ENCODE assay signal across 22 cellular contexts in the genomic region with DNA sequence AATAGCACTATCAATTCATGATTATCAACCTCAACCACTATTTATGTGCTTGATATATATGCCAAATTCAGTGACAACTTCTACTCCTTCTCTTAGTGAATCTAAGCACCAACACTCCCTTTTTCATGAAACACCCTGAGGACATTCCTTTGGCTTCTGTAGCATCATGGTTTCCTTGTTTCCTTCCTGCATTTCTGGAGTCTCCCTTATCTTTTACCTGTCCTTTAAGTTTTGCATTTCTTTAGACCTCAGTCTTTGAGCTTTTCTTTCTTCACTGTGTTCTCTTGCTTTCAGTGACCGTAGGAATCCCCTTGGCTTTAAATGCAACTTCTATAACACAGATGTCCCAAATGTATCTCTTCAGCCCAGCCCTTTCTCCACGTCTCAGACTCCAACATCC.
DNase-seq lines count a peak whose midpoint lies in the region; ATAC-seq and TF ChIP-seq lines count a peak whose summit lies in the region.
"Had no signal": no experiment of that assay in that cellular context is flagged by ENCODE, and none has a peak within 500 bp of the region (broad histone marks: within the 10 kb centered on the region; RNA-seq: fewer than 3 reads in every experiment).

No MANE protein-coding gene starts in this region.

- no peak for TF ChIP-seq CTCF in GM23338 (conservative IDR thresholded peaks at IDR 0.05; ENCODE audit: low read depth in 2 of 2)
- TF ChIP-seq CTCF in WTC11 (IDR thresholded peaks at IDR 0.05), result no peak
- no peak for TF ChIP-seq CTCF in neural progenitor cell (IDR thresholded peaks at IDR 0.05)

- no peak overlapping the region for H3K9ac ChIP-seq in neural progenitor cell
- H3K9ac ChIP-seq: BLaER1 treated with 17β-estradiol and CSF1 and Interleukin-3, amounts not matched to agents 10 nM and 100 nM; GM23248 had no signal

- peaks cover 24% of the 10 kb centered on the region for H3K4me1 Mint-ChIP-seq in GM23338
- H3K4me1 Mint-ChIP-seq in WTC11, result peaks cover 26% of the 10 kb centered on the region
- H3K4me1 Mint-ChIP-seq in neural progenitor cell, result peaks cover 5% of the 10 kb centered on the region
- H3K4me1 Mint-ChIP-seq: CD14-positive monocyte; CD8-positive, alpha-beta memory T cell had no signal

- H3K36me3 Mint-ChIP-seq in GM23338 (ENCODE audit: low read depth) (no peaks in the 10 kb centered on the region), WTC11 (no peaks in the 10 kb centered on the region), neural progenitor cell (no peaks in the 10 kb centered on the region)
- H3K36me3 Mint-ChIP-seq: CD14-positive monocyte; CD8-positive, alpha-beta memory T cell had no signal

- peaks cover 17% of the 10 kb centered on the region for H3K4me1 ChIP-seq in GM23338 (ENCODE audit: insufficient read depth)
- H3K4me1 ChIP-seq in neural progenitor cell, result no peaks in the 10 kb centered on the region
- H3K4me1 ChIP-seq: A549, BE2C had no signal

- in situ Hi-C loops in KBM-7 (cut with MboI; ENCODE audit: low pct_unique_long_range_greater_than_20kb, low sequenced_read_pairs), result loop anchor here (25.0 kb wide), 1 partner anchor 480 kb away; no protein-coding TSS in a partner anchor

- H3K27ac Mint-ChIP-seq in GM23338, result no peak overlapping the region; the same call in 1 of the 2 replicates
- peak overlapping the region; percentile 78 for H3K27ac Mint-ChIP-seq in WTC11
- H3K27ac Mint-ChIP-seq in neural progenitor cell, result no peak overlapping the region
- H3K27ac Mint-ChIP-seq: CD14-positive monocyte; CD4-positive, alpha-beta T cell; CD8-positive, alpha-beta memory T cell had no signal

- no peaks in the 10 kb centered on the region for H3K27me3 ChIP-seq in GM23338 (ENCODE audit: insufficient read depth)
- H3K27me3 ChIP-seq in neural progenitor cell, result no peaks in the 10 kb centered on the region
- H3K27me3 ChIP-seq: BE2C; BLaER1 treated with 17β-estradiol and CSF1 and Interleukin-3, amounts not matched to agents 10 nM and 100 nM had no signal

- H3K9me2 ChIP-seq in GM23338 (ENCODE audit: insufficient read depth), result 0 out of 2 replicates have a peak, but pooled peaks cover 3% of the 10 kb centered on the region

- peak; percentile 41 for DNase-seq in GM23338 (ENCODE audit: low spot score)
- DNase-seq in WTC11 (ENCODE audit: low spot score), result no peak
- DNase-seq in neural progenitor cell (ENCODE audit: low spot score), result no peak
- no peak for DNase-seq in effector CD4-positive, alpha-beta T cell
- DNase-seq in KBM-7, result no peak
- DNase-seq: 8988T; ACHN; AML-193; BE2C; CD4-positive, alpha-beta T cell; CD8-positive, alpha-beta memory T cell; DMS 273 treated with DMSO at 0.1 percent for 48 hours; DMS79; EL; GF-D8; GM23248; H7; HCEC 1CT had no signal

- H3K27me3 Mint-ChIP-seq in GM23338 (ENCODE audit: insufficient read depth, low read depth, poor library complexity), result no peaks in the 10 kb centered on the region
- H3K27me3 Mint-ChIP-seq in WTC11 (ENCODE audit: low read depth), result no peaks in the 10 kb centered on the region
- no peaks in the 10 kb centered on the region for H3K27me3 Mint-ChIP-seq in neural progenitor cell (ENCODE audit: insufficient read depth, low read depth)
- H3K27me3 Mint-ChIP-seq: CD4-positive, alpha-beta T cell had no signal

- H2AFZ ChIP-seq in GM23338 (peak overlapping the region; percentile 18; the same call in 1 of the 2 replicates), neural progenitor cell (replicated peaks) (peak overlapping the region; percentile 85)
- H2AFZ ChIP-seq: GM23248 had no signal

- CTCF ChIA-PET in WTC11 (lab: Charles Lee), result interaction anchor here (1.6 to 2.2 kb wide), 2 partner anchors 11 to 249 kb away, joined by 6 to 8 read pairs; no protein-coding TSS in a partner anchor

- peak overlapping the region; percentile 13; the same call in 1 of the 2 replicates for H3K27ac ChIP-seq in GM23338 (ENCODE audit: low read depth)
- no peak overlapping the region for H3K27ac ChIP-seq in neural progenitor cell
- H3K27ac ChIP-seq: A549; BLaER1 treated with 17β-estradiol and CSF1 and Interleukin-3, amounts not matched to agents 10 nM and 100 nM; GM23248 had no signal

- H3K9me3 ChIP-seq in neural progenitor cell (ENCODE audit: low read depth), result no peaks in the 10 kb centered on the region
- H3K9me3 ChIP-seq: A549, BE2C had no signal

- H3K4me3 Mint-ChIP-seq in GM23338 (no peak overlapping the region), WTC11 (no peak overlapping the region), neural progenitor cell (no peak overlapping the region)
- H3K4me3 Mint-ChIP-seq: CD14-positive monocyte; CD4-positive, alpha-beta T cell; CD8-positive, alpha-beta memory T cell had no signal

- peak overlapping the region; percentile 16; the same call in 1 of the 2 replicates for H3K4me2 ChIP-seq in GM23338
- H3K4me2 ChIP-seq in neural progenitor cell, result no peak overlapping the region
- H3K4me2 ChIP-seq: A549 had no signal

- H4K20me1 ChIP-seq in GM23338 (replicated peaks; ENCODE audit: insufficient read depth) (no peaks in the 10 kb centered on the region), neural progenitor cell (ENCODE audit: low read depth) (no peaks in the 10 kb centered on the region)
- H4K20me1 ChIP-seq: BLaER1 treated with 17β-estradiol and CSF1 and Interleukin-3, amounts not matched to agents 10 nM and 100 nM had no signal

- POLR2A ChIA-PET in WTC11 (lab: Charles Lee), result no interaction called here

- no peaks in the 10 kb centered on the region for H3K9me3 Mint-ChIP-seq in GM23338
- H3K9me3 Mint-ChIP-seq in WTC11, result no peaks in the 10 kb centered on the region
- no peaks in the 10 kb centered on the region for H3K9me3 Mint-ChIP-seq in neural progenitor cell
- H3K9me3 Mint-ChIP-seq: CD4-positive, alpha-beta T cell had no signal

- ATAC-seq in GM23338 (peak; percentile 53), WTC11 (peak; percentile 57), HG02759 (IDR thresholded peaks at IDR 0.05; ENCODE audit: unreplicated experiment) (no peak)
- ATAC-seq: A549 had no signal

- no peaks in the 10 kb centered on the region for H3F3A ChIP-seq in GM23338 (replicated peaks; ENCODE audit: low read depth)
- no peaks in the 10 kb centered on the region for H3F3A ChIP-seq in neural progenitor cell (ENCODE audit: low read depth)

- H3K79me2 ChIP-seq in GM23338 (replicated peaks; ENCODE audit: insufficient read depth) (no peaks in the 10 kb centered on the region), neural progenitor cell (ENCODE audit: low read depth) (no peaks in the 10 kb centered on the region)

- H3K4me3 ChIP-seq in GM23338, result no peak overlapping the region
- H3K4me3 ChIP-seq in neural progenitor cell, result no peak overlapping the region
- H3K4me3 ChIP-seq: A549; BLaER1 treated with 17β-estradiol and CSF1 and Interleukin-3, amounts not matched to agents 10 nM and 100 nM; GM23248 had no signal

- H3K36me3 ChIP-seq in GM23338 (ENCODE audit: insufficient read depth), result no peaks in the 10 kb centered on the region
- H3K36me3 ChIP-seq in neural progenitor cell, result no peaks in the 10 kb centered on the region
- H3K36me3 ChIP-seq: BE2C; BLaER1 treated with 17β-estradiol and CSF1 and Interleukin-3, amounts not matched to agents 10 nM and 100 nM had no signal

TF ChIP-seq in GM23338, 12 proteins besides CTCF, POLR2A, EP300 and RAD21 (continues in another document):
- TF ChIP-seq, protein P1, sequence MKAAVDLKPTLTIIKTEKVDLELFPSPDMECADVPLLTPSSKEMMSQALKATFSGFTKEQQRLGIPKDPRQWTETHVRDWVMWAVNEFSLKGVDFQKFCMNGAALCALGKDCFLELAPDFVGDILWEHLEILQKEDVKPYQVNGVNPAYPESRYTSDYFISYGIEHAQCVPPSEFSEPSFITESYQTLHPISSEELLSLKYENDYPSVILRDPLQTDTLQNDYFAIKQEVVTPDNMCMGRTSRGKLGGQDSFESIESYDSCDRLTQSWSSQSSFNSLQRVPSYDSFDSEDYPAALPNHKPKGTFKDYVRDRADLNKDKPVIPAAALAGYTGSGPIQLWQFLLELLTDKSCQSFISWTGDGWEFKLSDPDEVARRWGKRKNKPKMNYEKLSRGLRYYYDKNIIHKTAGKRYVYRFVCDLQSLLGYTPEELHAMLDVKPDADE (IDR thresholded peaks at IDR 0.05), result no peak
- TF ChIP-seq EZH2 (IDR thresholded peaks at IDR 0.05; ENCODE audit: low read depth, unreplicated experiment) (no peak), EZH2phosphoT487 (IDR thresholded peaks at IDR 0.05; ENCODE audit: unreplicated experiment) (no peak), ZNF114 (CRISPR knock-in tag; IDR thresholded peaks at IDR 0.05) (no peak)

TF ChIP-seq in WTC11, 78 proteins besides CTCF, POLR2A, EP300 and RAD21 (continues in another document):
- no peak for TF ChIP-seq ZNF416 (CRISPR knock-in tag; IDR thresholded peaks at IDR 0.05)
- TF ChIP-seq SMAD4 (CRISPR knock-in tag; IDR thresholded peaks at IDR 0.05), result no peak
- TF ChIP-seq, protein P2, sequence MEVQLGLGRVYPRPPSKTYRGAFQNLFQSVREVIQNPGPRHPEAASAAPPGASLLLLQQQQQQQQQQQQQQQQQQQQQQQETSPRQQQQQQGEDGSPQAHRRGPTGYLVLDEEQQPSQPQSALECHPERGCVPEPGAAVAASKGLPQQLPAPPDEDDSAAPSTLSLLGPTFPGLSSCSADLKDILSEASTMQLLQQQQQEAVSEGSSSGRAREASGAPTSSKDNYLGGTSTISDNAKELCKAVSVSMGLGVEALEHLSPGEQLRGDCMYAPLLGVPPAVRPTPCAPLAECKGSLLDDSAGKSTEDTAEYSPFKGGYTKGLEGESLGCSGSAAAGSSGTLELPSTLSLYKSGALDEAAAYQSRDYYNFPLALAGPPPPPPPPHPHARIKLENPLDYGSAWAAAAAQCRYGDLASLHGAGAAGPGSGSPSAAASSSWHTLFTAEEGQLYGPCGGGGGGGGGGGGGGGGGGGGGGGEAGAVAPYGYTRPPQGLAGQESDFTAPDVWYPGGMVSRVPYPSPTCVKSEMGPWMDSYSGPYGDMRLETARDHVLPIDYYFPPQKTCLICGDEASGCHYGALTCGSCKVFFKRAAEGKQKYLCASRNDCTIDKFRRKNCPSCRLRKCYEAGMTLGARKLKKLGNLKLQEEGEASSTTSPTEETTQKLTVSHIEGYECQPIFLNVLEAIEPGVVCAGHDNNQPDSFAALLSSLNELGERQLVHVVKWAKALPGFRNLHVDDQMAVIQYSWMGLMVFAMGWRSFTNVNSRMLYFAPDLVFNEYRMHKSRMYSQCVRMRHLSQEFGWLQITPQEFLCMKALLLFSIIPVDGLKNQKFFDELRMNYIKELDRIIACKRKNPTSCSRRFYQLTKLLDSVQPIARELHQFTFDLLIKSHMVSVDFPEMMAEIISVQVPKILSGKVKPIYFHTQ (CRISPR knock-in tag; IDR thresholded peaks at IDR 0.05), result no peak
- no peak for TF ChIP-seq TEAD1 (CRISPR knock-in tag; IDR thresholded peaks at IDR 0.05)
- TF ChIP-seq GTF2I (CRISPR knock-in tag; conservative IDR thresholded peaks at IDR 0.05), result no peak
- TF ChIP-seq, protein P3, sequence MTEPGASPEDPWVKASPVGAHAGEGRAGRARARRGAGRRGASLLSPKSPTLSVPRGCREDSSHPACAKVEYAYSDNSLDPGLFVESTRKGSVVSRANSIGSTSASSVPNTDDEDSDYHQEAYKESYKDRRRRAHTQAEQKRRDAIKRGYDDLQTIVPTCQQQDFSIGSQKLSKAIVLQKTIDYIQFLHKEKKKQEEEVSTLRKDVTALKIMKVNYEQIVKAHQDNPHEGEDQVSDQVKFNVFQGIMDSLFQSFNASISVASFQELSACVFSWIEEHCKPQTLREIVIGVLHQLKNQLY (CRISPR knock-in tag; IDR thresholded peaks at IDR 0.05), result no peak
- no peak for TF ChIP-seq NR2C2 (CRISPR knock-in tag; IDR thresholded peaks at IDR 0.05)
